ENCODE assay signal across 7 cellular contexts in genomic region chr2:223753940-223754339, GRCh38.
"Had no signal": no experiment of that assay in that cellular context is flagged by ENCODE, and none has a peak within 500 bp of the region (broad histone marks: within the 10 kb centered on the region; RNA-seq: fewer than 3 reads in every experiment).

No MANE protein-coding gene starts in this region.

- H3K36me3 ChIP-seq: HAP-1 had no signal

- H3K4me1 ChIP-seq: HAP-1 had no signal

- FAIRE-seq: HTR-8/SVneo had no signal

- H3K4me3 ChIP-seq: GM23248, HAP-1 had no signal

- DNase-seq: GM23248, GOT3, H7, KBM-7 had no signal

- H3K9ac ChIP-seq: GM23248, KMS-11 had no signal

- H3K27ac ChIP-seq: GM23248, KMS-11 had no signal

- H2AFZ ChIP-seq: GM23248 had no signal

- H3K4me2 ChIP-seq: KMS-11 had no signal

- H3K9me3 ChIP-seq: HAP-1 had no signal
